In the genomic region with DNA sequence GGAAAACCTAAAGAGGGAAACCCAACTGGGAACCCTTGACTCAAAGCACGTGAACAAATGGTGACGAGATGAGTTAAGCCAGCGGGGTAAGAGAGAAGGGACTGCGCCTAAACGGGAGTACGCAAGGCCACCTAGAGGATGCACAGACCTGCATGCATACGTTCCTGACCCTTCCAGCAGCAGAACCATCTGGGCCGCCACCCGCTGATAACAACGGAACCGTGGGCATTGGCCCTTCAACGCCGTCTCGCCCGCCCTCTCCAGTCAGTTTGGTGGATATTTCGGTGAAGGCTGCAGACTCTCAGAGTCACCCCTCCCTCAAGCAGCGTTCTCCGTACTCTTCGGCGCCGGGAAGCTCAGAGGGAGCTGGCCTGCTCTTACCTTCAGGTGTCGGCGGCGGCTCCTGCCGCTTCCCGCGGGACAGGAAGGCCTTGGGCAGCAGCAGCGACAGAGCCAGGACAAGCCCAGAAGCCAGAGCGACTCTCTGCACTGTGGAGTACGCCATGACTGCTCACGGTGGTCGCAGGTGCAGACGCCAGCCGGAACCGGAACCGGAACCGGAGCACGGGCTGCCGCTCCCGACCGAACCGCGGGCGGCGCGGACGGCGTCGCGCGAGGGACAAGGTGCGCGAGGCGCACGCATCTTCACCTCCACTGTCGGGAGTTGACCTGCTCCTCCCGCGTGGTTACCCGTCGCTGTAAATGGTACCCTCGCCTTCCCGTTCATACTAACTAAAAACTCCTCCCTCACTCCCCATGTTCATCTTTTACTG, we compare ENCODE assay signal across 8 cellular contexts. TPM values are rescaled to one million over a fixed set of nuclear protein-coding genes. Genes with fewer than 3 reads are reported as not detected.
DNase-seq lines count a peak whose midpoint lies in the region; ATAC-seq and TF ChIP-seq lines count a peak whose summit lies in the region.

A gene with protein sequence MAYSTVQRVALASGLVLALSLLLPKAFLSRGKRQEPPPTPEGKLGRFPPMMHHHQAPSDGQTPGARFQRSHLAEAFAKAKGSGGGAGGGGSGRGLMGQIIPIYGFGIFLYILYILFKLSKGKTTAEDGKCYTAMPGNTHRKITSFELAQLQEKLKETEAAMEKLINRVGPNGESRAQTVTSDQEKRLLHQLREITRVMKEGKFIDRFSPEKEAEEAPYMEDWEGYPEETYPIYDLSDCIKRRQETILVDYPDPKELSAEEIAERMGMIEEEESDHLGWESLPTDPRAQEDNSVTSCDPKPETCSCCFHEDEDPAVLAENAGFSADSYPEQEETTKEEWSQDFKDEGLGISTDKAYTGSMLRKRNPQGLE (minus strand): TSS at position 541 of the 773 bp plus-strand sequence. CDS start 36 bp downstream, at position 505.

- H3K4me1 ChIP-seq in RWPE2 (ENCODE audit: insufficient read depth, poor library complexity, severe bottlenecking), result no peaks in the 10 kb centered on the region
- peaks cover 7 to 12% of the 10 kb centered on the region in 2 donors for H3K4me1 ChIP-seq in adrenal gland (replicated peaks in 1 of 2)

- H3K4me3 ChIP-seq in GM08714 (ENCODE audit: low read length) (peak within 1 kb of the TSS; percentile 62; the same call in 1 of the 2 replicates), RWPE2 (ENCODE audit: severe bottlenecking) (peak within 1 kb of the TSS; percentile 26), adrenal gland (peak within 1 kb of the TSS; percentile 19 to 93 (median 44))

- H3K27me3 ChIP-seq in RWPE2 (ENCODE audit: insufficient read depth, poor library complexity, severe bottlenecking), result peaks cover 35% of the 10 kb centered on the region
- peaks cover 9% of the 10 kb centered on the region for H3K27me3 ChIP-seq in adrenal gland

- H3K9me3 ChIP-seq in RWPE2 (ENCODE audit: severe bottlenecking), result no peaks in the 10 kb centered on the region
- no peaks in the 10 kb centered on the region for H3K9me3 ChIP-seq in adrenal gland (replicated peaks in 1 of 3)

- intact Hi-C loops in adrenal gland (cut with DNase I), result no loop called here

- H3K36me3 ChIP-seq in RWPE2 (ENCODE audit: low read depth) (no peaks in the 10 kb centered on the region), adrenal gland (replicated peaks in 1 of 2) (no peaks in the 10 kb centered on the region)

- whole genome bisulfite sequencing in adrenal gland, 4 donors, result 0 to 2% (median 1%) methylated on average over 28 to 62 of the region's 62 CpGs

- no peak for DNase-seq in RWPE2 (ENCODE audit: low spot score)
- DNase-seq in adrenal gland, result peak; percentile 54 to 81 (median 61)
- peak; percentile 61 for DNase-seq in inferior parietal cortex (ENCODE audit: extremely low spot score)
- peak; percentile 25 to 31 for DNase-seq in stimulated activated CD4-positive, alpha-beta T cell treated with anti-CD3 and anti-CD28 coated beads, Interleukin-15, amount 100 ng/mL, for 48 hours (ENCODE audit: low read depth in 2 of 2)
- no peak for DNase-seq in GF-D8 (lab: John Stamatoyannopoulos, UW)

- TF ChIP-seq POLR2A in adrenal gland (IDR thresholded peaks at IDR 0.05), result peak; percentile 24 to 47

- no peak within 1 kb of the TSS for H3K27ac ChIP-seq in RWPE2 (ENCODE audit: poor library complexity, severe bottlenecking)
- peak within 1 kb of the TSS in 4 of 5 donors; percentile 19 to 80 (median 66) for H3K27ac ChIP-seq in adrenal gland

- TF ChIP-seq CTCF in RWPE2 (IDR thresholded peaks at IDR 0.05; ENCODE audit: poor library complexity, severe bottlenecking) (no peak), adrenal gland (IDR thresholded peaks at IDR 0.05) (no peak)

- peak; percentile 59 for ATAC-seq in HG02884 (IDR thresholded peaks at IDR 0.05; ENCODE audit: unreplicated experiment)
- peak; percentile 36; the same call in 1 of the 3 replicates for ATAC-seq in RWPE2 (ENCODE audit: low read depth)
- no peak for ATAC-seq in HG03439 (IDR thresholded peaks at IDR 0.05; ENCODE audit: unreplicated experiment)

RNA-seq across cellular contexts. Expression of the gene that starts here (rescaled TPM):
- total RNA-seq in adrenal gland, result 10 to 100 TPM; 11.0 to 39.6 (median 26.8) TPM
- 10 to 100 TPM; 31.2 to 45.5 (median 36.5) TPM for polyA plus RNA-seq in adrenal gland

Comparison
In these comparisons a context has a peak if more than half of its experiments do, and no peak if none do; other contexts are left out.
1. DNase-seq: peak in adrenal gland (7 of 7), inferior parietal cortex (single experiment) and stimulated activated CD4-positive, alpha-beta T cell treated with anti-CD3 and anti-CD28 coated beads, Interleukin-15, amount 100 ng/mL, for 48 hours (2 of 2); none in RWPE2 (single experiment) and GF-D8 (single experiment).
2. Peak in every context shown above with its lines, with median percentiles within 50 percentile points of each other: H3K4me3 ChIP-seq.